In genomic region chr10:67140641-67141040, GRCh38 we compare ENCODE assay signal across 1 cellular context.
TF ChIP-seq lines count a peak whose summit lies in the region.

No MANE protein-coding gene starts in this region.

TF ChIP-seq in SK-N-SH treated with all-trans-retinoic acid at 6 μM for 48 hours, 23 proteins besides CTCF, POLR2A, EP300 and RAD21 (continued from another document):
- no peak for TF ChIP-seq TSHZ2 (CRISPR knock-in tag; IDR thresholded peaks at IDR 0.05)
- no peak for TF ChIP-seq TOX (CRISPR knock-in tag; IDR thresholded peaks at IDR 0.05; ENCODE audit: borderline replicate concordance)
- TF ChIP-seq GLIS3 (CRISPR knock-in tag; IDR thresholded peaks at IDR 0.05) = no peak
- no peak for TF ChIP-seq OSR1 (CRISPR knock-in tag; IDR thresholded peaks at IDR 0.05)
- TF ChIP-seq PPARA (CRISPR knock-in tag; IDR thresholded peaks at IDR 0.05; ENCODE audit: borderline replicate concordance) = no peak
